Comparison of ENCODE assay signal across 25 cellular contexts in genomic region chr13:99477493-99477892, GRCh38. TPM values are rescaled to one million over a fixed set of nuclear protein-coding genes. Genes with fewer than 3 reads are reported as not detected.
DNase-seq lines count a peak whose midpoint lies in the region; ATAC-seq and TF ChIP-seq lines count a peak whose summit lies in the region.
"Had no signal": no experiment of that assay in that cellular context is flagged by ENCODE, and none has a peak within 500 bp of the region (broad histone marks: within the 10 kb centered on the region; RNA-seq: fewer than 3 reads in every experiment).

No MANE protein-coding gene starts in this region.

- no peak overlapping the region for H3K4me3 Mint-ChIP-seq in GM23338
- no peak overlapping the region for H3K4me3 Mint-ChIP-seq in WTC11
- no peak overlapping the region for H3K4me3 Mint-ChIP-seq in mesothelial cell of epicardium
- H3K4me3 Mint-ChIP-seq: B cell; CD8-positive, alpha-beta T cell had no signal

- H2AFZ ChIP-seq in GM23338 = no peak overlapping the region

- TF ChIP-seq POLR2A in breast epithelium (IDR thresholded peaks at IDR 0.05) = no peak

- no peaks in the 10 kb centered on the region for H3K9me2 ChIP-seq in GM23338 (ENCODE audit: insufficient read depth)
- H3K9me2 ChIP-seq: SK-N-SH had no signal

- H3K4me2 ChIP-seq in GM23338 = no peak overlapping the region
- H3K4me2 ChIP-seq: SK-N-SH had no signal

- H3K27me3 Mint-ChIP-seq in GM23338 (ENCODE audit: insufficient read depth, low read depth, poor library complexity) (peaks cover 2% of the 10 kb centered on the region), WTC11 (ENCODE audit: low read depth) (no peaks in the 10 kb centered on the region), mesothelial cell of epicardium (ENCODE audit: low read depth) (no peaks in the 10 kb centered on the region)
- H3K27me3 Mint-ChIP-seq: B cell had no signal

- H3K27ac ChIP-seq in GM23338 (ENCODE audit: low read depth) (no peak overlapping the region), HL-60 (replicated peaks) (peak overlapping the region; percentile 25), lower lobe of right lung (no peak overlapping the region), breast epithelium (no peak overlapping the region)
- H3K27ac ChIP-seq: C4-2B had no signal

- H3K9me3 ChIP-seq in lower lobe of right lung (no peaks in the 10 kb centered on the region), breast epithelium (no peaks in the 10 kb centered on the region)
- H3K9me3 ChIP-seq: Caco-2, SK-N-SH had no signal

- no peak for ATAC-seq in GM23338
- ATAC-seq in WTC11 = no peak
- ATAC-seq in HG03280 (IDR thresholded peaks at IDR 0.05; ENCODE audit: unreplicated experiment) = no peak
- ATAC-seq in lower lobe of right lung = no peak
- ATAC-seq: CD8-positive, alpha-beta T cell; GM12878; HepG2; K562 had no signal

- H3K4me1 ChIP-seq in GM23338 (ENCODE audit: insufficient read depth) = peaks cover 15% of the 10 kb centered on the region
- H3K4me1 ChIP-seq in lower lobe of right lung = no peaks in the 10 kb centered on the region
- H3K4me1 ChIP-seq in breast epithelium = no peaks in the 10 kb centered on the region
- H3K4me1 ChIP-seq: Caco-2 had no signal

- TF ChIP-seq CTCF in GM23338 (conservative IDR thresholded peaks at IDR 0.05; ENCODE audit: low read depth in 2 of 2) (no peak), HL-60 (IDR thresholded peaks at IDR 0.05; ENCODE audit: insufficient read depth, low read length) (no peak), WTC11 (IDR thresholded peaks at IDR 0.05) (no peak), mesothelial cell of epicardium (IDR thresholded peaks at IDR 0.05; ENCODE audit: unreplicated experiment) (no peak), lower lobe of right lung (IDR thresholded peaks at IDR 0.05) (no peak), breast epithelium (IDR thresholded peaks at IDR 0.05) (no peak)

- no peaks in the 10 kb centered on the region for H3F3A ChIP-seq in GM23338 (replicated peaks; ENCODE audit: low read depth)

- H3K36me3 Mint-ChIP-seq in GM23338 (ENCODE audit: low read depth) (no peaks in the 10 kb centered on the region; the same call in 2 of the 3 replicates), WTC11 (no peaks in the 10 kb centered on the region), mesothelial cell of epicardium (no peaks in the 10 kb centered on the region)
- H3K36me3 Mint-ChIP-seq: CD8-positive, alpha-beta T cell had no signal

- CTCF ChIA-PET in WTC11 (lab: Charles Lee) = no interaction called here

- POLR2A ChIA-PET in WTC11 (lab: Charles Lee) = no interaction called here

- DNase-seq in GM23338 (ENCODE audit: low spot score) (peak; percentile 20), HL-60 (ENCODE audit: low read depth in 1 of 2, low spot score in 1 of 2) (no peak), WTC11 (ENCODE audit: low spot score) (no peak), mesothelial cell of epicardium (ENCODE audit: low spot score in 2 of 2, unreplicated experiment in 2 of 2) (no peak), lower lobe of right lung (no peak), breast epithelium (ENCODE audit: low spot score in 2 of 2) (no peak)
- DNase-seq: Caco-2; CD8-positive, alpha-beta T cell; EL; GDM1; Kasumi-1; NCI-H1048; NCI-H1417; NCI-H1694; NCI-H2029 treated with DMSO at 0.1 percent for 48 hours; NCI-H2227 treated with DMSO at 0.1 percent for 48 hours; NCI-H69; SK-N-SH; SW 1271 had no signal

- intact Hi-C loops in lower lobe of right lung (cut with DNase I) = no loop called here
- intact Hi-C loops in breast epithelium (cut with DNase I; ENCODE audit: low total_unique reads) = no loop called here

- H4K20me1 ChIP-seq in GM23338 (replicated peaks; ENCODE audit: insufficient read depth) = no peaks in the 10 kb centered on the region

- H3K27me3 ChIP-seq in GM23338 (ENCODE audit: insufficient read depth) (no peaks in the 10 kb centered on the region), HL-60 (ENCODE audit: insufficient read depth, poor library complexity, severe bottlenecking) (no peaks in the 10 kb centered on the region), lower lobe of right lung (ENCODE audit: low read depth) (no peaks in the 10 kb centered on the region), breast epithelium (no peaks in the 10 kb centered on the region)

- H3K27ac Mint-ChIP-seq in GM23338 = peak overlapping the region; percentile 13
- peak overlapping the region; percentile 66 for H3K27ac Mint-ChIP-seq in WTC11
- peak overlapping the region; percentile 72 for H3K27ac Mint-ChIP-seq in mesothelial cell of epicardium
- H3K27ac Mint-ChIP-seq: B cell; CD8-positive, alpha-beta T cell had no signal

- H3K4me1 Mint-ChIP-seq in GM23338 (peaks cover 20% of the 10 kb centered on the region), WTC11 (peaks cover 17% of the 10 kb centered on the region), mesothelial cell of epicardium (peaks cover 22% of the 10 kb centered on the region)
- H3K4me1 Mint-ChIP-seq: B cell had no signal

- H3K36me3 ChIP-seq in GM23338 (ENCODE audit: insufficient read depth) (no peaks in the 10 kb centered on the region), lower lobe of right lung (no peaks in the 10 kb centered on the region), breast epithelium (no peaks in the 10 kb centered on the region)

- H3K9me3 Mint-ChIP-seq in GM23338 (no peaks in the 10 kb centered on the region), WTC11 (no peaks in the 10 kb centered on the region), mesothelial cell of epicardium (no peaks in the 10 kb centered on the region)
- H3K9me3 Mint-ChIP-seq: CD8-positive, alpha-beta T cell had no signal

- no peaks in the 10 kb centered on the region for H3K79me2 ChIP-seq in GM23338 (replicated peaks; ENCODE audit: insufficient read depth)

- H3K4me3 ChIP-seq in GM23338 (no peak overlapping the region), HL-60 (replicated peaks; ENCODE audit: insufficient read depth, low read length) (no peak overlapping the region), lower lobe of right lung (no peak overlapping the region), breast epithelium (no peak overlapping the region)
- H3K4me3 ChIP-seq: GM12878, K562 had no signal

TF ChIP-seq in GM23338, 12 proteins besides CTCF, POLR2A, EP300 and RAD21:
- TF ChIP-seq EZH2phosphoT487 (IDR thresholded peaks at IDR 0.05; ENCODE audit: unreplicated experiment) = no peak
- no peak for TF ChIP-seq CREB1 (CRISPR knock-in tag; IDR thresholded peaks at IDR 0.05; ENCODE audit: low read depth)
- no peak for TF ChIP-seq ZNF114 (CRISPR knock-in tag; IDR thresholded peaks at IDR 0.05)
- no peak for TF ChIP-seq POLR2AphosphoS5 (IDR thresholded peaks at IDR 0.05; ENCODE audit: low read depth)

TF ChIP-seq in WTC11, 78 proteins besides CTCF, POLR2A, EP300 and RAD21:
- TF ChIP-seq KAT7 (CRISPR knock-in tag; IDR thresholded peaks at IDR 0.05; ENCODE audit: borderline replicate concordance) = no peak
- no peak for TF ChIP-seq NFE2L1 (CRISPR knock-in tag; IDR thresholded peaks at IDR 0.05)
- TF ChIP-seq, protein P1, sequence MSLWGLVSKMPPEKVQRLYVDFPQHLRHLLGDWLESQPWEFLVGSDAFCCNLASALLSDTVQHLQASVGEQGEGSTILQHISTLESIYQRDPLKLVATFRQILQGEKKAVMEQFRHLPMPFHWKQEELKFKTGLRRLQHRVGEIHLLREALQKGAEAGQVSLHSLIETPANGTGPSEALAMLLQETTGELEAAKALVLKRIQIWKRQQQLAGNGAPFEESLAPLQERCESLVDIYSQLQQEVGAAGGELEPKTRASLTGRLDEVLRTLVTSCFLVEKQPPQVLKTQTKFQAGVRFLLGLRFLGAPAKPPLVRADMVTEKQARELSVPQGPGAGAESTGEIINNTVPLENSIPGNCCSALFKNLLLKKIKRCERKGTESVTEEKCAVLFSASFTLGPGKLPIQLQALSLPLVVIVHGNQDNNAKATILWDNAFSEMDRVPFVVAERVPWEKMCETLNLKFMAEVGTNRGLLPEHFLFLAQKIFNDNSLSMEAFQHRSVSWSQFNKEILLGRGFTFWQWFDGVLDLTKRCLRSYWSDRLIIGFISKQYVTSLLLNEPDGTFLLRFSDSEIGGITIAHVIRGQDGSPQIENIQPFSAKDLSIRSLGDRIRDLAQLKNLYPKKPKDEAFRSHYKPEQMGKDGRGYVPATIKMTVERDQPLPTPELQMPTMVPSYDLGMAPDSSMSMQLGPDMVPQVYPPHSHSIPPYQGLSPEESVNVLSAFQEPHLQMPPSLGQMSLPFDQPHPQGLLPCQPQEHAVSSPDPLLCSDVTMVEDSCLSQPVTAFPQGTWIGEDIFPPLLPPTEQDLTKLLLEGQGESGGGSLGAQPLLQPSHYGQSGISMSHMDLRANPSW (CRISPR knock-in tag; conservative IDR thresholded peaks at IDR 0.05; ENCODE audit: low read depth) = no peak
- no peak for TF ChIP-seq CREM (CRISPR knock-in tag; IDR thresholded peaks at IDR 0.05)
- TF ChIP-seq FOXJ3 (CRISPR knock-in tag; IDR thresholded peaks at IDR 0.05; ENCODE audit: borderline replicate concordance) = no peak
- no peak for TF ChIP-seq SP1 (CRISPR knock-in tag; conservative IDR thresholded peaks at IDR 0.05)
- no peak for TF ChIP-seq CDX4 (CRISPR knock-in tag; IDR thresholded peaks at IDR 0.05; ENCODE audit: borderline replicate concordance)
- TF ChIP-seq ZNF317 (CRISPR knock-in tag; IDR thresholded peaks at IDR 0.05; ENCODE audit: borderline replicate concordance, low read depth) = no peak
- no peak for TF ChIP-seq JUN (CRISPR knock-in tag; IDR thresholded peaks at IDR 0.05)
- TF ChIP-seq MXD4 (CRISPR knock-in tag; IDR thresholded peaks at IDR 0.05; ENCODE audit: borderline replicate concordance) = no peak
- no peak for TF ChIP-seq TEAD1 (CRISPR knock-in tag; IDR thresholded peaks at IDR 0.05)
- TF ChIP-seq NFYB (CRISPR knock-in tag; conservative IDR thresholded peaks at IDR 0.05; ENCODE audit: low read depth) = no peak
- TF ChIP-seq NR1H2 (CRISPR knock-in tag; IDR thresholded peaks at IDR 0.05) = no peak

RNA-seq across cellular contexts. Expression of gene TM9SF2, which starts 23.8 kb away (rescaled TPM):
- 115 and 140 TPM in 2 replicates for total RNA-seq in GM23338 (2014; rRNA removed; shearing (Covaris generic))
- polyA plus RNA-seq in GM23338 (2016; fragmentation: Nextera tagmentation; extraction: Ambion mirVana) = 49.4 and 50.5 TPM in 2 replicates
- total RNA-seq in WTC11 (2021) = 81.9 to 84.0 TPM (median 81.9 TPM) in 3 replicates
- total RNA-seq in mesothelial cell of epicardium = 105 to 107 TPM (median 106 TPM) in 3 replicates
- total RNA-seq in lower lobe of right lung = 138 TPM
- 100 to 1,000 TPM in 2 of 3 donors, 10 to 100 TPM in 1; 95.1 to 155 (median 107) TPM for total RNA-seq in breast epithelium

Comparison
In these comparisons a context has a peak if more than half of its experiments do, and no peak if none do; other contexts are left out.
1. H3K27ac Mint-ChIP-seq: peak in every context shown above with its lines; median percentile 72 in mesothelial cell of epicardium; 66 in WTC11; 13 in GM23338.